Comparison of ENCODE assay signal across 9 cellular contexts in the genomic region with DNA sequence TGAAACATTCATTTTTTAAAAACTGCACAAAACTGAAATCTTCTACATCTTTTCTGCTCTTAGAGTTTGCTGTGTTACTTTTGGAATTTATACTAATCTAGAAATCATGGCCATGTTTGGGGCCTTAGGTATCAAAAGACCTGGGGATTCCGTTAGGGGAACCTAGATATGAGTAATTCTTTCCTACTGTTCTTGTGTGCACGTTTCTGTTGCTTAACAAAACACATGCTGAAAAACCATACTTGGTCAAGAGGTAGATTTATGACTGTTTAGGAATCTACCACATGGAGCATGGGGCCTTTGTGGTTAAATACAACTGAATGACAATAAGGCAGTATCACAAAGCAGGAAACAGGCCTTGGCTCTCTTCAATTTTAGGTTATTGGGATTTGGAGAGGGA.
DNase-seq lines count a peak whose midpoint lies in the region; ATAC-seq and TF ChIP-seq lines count a peak whose summit lies in the region.
"Had no signal": no experiment of that assay in that cellular context is flagged by ENCODE, and none has a peak within 500 bp of the region (broad histone marks: within the 10 kb centered on the region; RNA-seq: fewer than 3 reads in every experiment).

No MANE protein-coding gene starts in this region.

- no peaks in the 10 kb centered on the region for H3K27me3 Mint-ChIP-seq in activated T-cell treated with anti-CD3 and anti-CD28 coated beads, Interleukin-2, amount 50 U/mL, for 4 hours (ENCODE audit: low read depth)
- no peaks in the 10 kb centered on the region for H3K27me3 Mint-ChIP-seq in stimulated activated naive B cell treated with anti-CD40 and anti-IgM and Interleukin-4, amounts not matched to agents 10 μg/mL and 1 μg/mL and 100 μg/mL, for 72 hours

- no peaks in the 10 kb centered on the region for H3K9me3 ChIP-seq in WERI-Rb-1 (ENCODE audit: severe bottlenecking)

- H3K4me3 Mint-ChIP-seq in activated T-cell treated with anti-CD3 and anti-CD28 coated beads, Interleukin-2, amount 50 U/mL, for 4 hours: no peak overlapping the region
- H3K4me3 Mint-ChIP-seq in stimulated activated naive B cell treated with anti-CD40 and anti-IgM and Interleukin-4, amounts not matched to agents 10 μg/mL and 1 μg/mL and 100 μg/mL, for 72 hours: peak overlapping the region in 1 of 2 donors; percentile 13

- no peak overlapping the region for H3K27ac ChIP-seq in WERI-Rb-1

- peak overlapping the region; percentile 65 for H3K27ac Mint-ChIP-seq in stimulated activated naive B cell treated with anti-CD40 and anti-IgM and Interleukin-4, amounts not matched to agents 10 μg/mL and 1 μg/mL and 100 μg/mL, for 72 hours

- DNase-seq in activated T-cell treated with anti-CD3 and anti-CD28 coated beads, Interleukin-2, amount 50 U/mL, for 4 hours: no peak
- no peak for DNase-seq in activated T-cell treated with anti-CD3 and anti-CD28 coated beads, Interleukin-2, amount 50 U/mL, for 1 hour
- DNase-seq in RPMI7951 (ENCODE audit: low read depth) (peak; percentile 59), WERI-Rb-1 (no peak), DMS 273 (lab: John Stamatoyannopoulos, UW; ENCODE audit: unreplicated experiment) (no peak), GM19238 (ENCODE audit: insufficient read length, low spot score) (no peak)
- DNase-seq in stimulated activated naive B cell treated with anti-CD40 and anti-IgM and Interleukin-4, amounts not matched to agents 10 μg/mL and 1 μg/mL and 100 μg/mL, for 72 hours: peak; percentile 40
- DNase-seq: SHP77 had no signal

- no peaks in the 10 kb centered on the region for H3K36me3 Mint-ChIP-seq in activated T-cell treated with anti-CD3 and anti-CD28 coated beads, Interleukin-2, amount 50 U/mL, for 4 hours (ENCODE audit: insufficient read depth)
- H3K36me3 Mint-ChIP-seq in stimulated activated naive B cell treated with anti-CD40 and anti-IgM and Interleukin-4, amounts not matched to agents 10 μg/mL and 1 μg/mL and 100 μg/mL, for 72 hours: no peaks in the 10 kb centered on the region

- no peak for TF ChIP-seq CTCF in WERI-Rb-1 (IDR thresholded peaks at IDR 0.05; ENCODE audit: low read depth, low read length)

- peaks cover 3% of the 10 kb centered on the region for H3K4me1 Mint-ChIP-seq in activated T-cell treated with anti-CD3 and anti-CD28 coated beads, Interleukin-2, amount 50 U/mL, for 4 hours (ENCODE audit: low read depth)
- peaks cover 17 to 33% of the 10 kb centered on the region in 2 donors for H3K4me1 Mint-ChIP-seq in stimulated activated naive B cell treated with anti-CD40 and anti-IgM and Interleukin-4, amounts not matched to agents 10 μg/mL and 1 μg/mL and 100 μg/mL, for 72 hours

- no peaks in the 10 kb centered on the region for H3K27me3 ChIP-seq in WERI-Rb-1 (ENCODE audit: insufficient read depth, low read depth, severe bottlenecking)

- H3K9me3 Mint-ChIP-seq in activated T-cell treated with anti-CD3 and anti-CD28 coated beads, Interleukin-2, amount 50 U/mL, for 4 hours: peaks cover 7% of the 10 kb centered on the region
- H3K9me3 Mint-ChIP-seq in stimulated activated naive B cell treated with anti-CD40 and anti-IgM and Interleukin-4, amounts not matched to agents 10 μg/mL and 1 μg/mL and 100 μg/mL, for 72 hours: peaks cover 4 to 7% of the 10 kb centered on the region in 2 donors

- H3K4me3 ChIP-seq in WERI-Rb-1 (ENCODE audit: low read depth, low read length): no peak overlapping the region

- ATAC-seq in activated T-cell treated with anti-CD3 and anti-CD28 coated beads, Interleukin-2, amount 50 U/mL, for 4 hours: peak; percentile 79 to 84
- peak; percentile 85 for ATAC-seq in HG02938 (IDR thresholded peaks at IDR 0.05; ENCODE audit: unreplicated experiment)
- peak; percentile 78 to 86 for ATAC-seq in stimulated activated naive B cell treated with anti-CD40 and anti-IgM and Interleukin-4, amounts not matched to agents 10 μg/mL and 1 μg/mL and 100 μg/mL, for 72 hours (replicated peaks)

- H3K36me3 ChIP-seq in WERI-Rb-1: no peaks in the 10 kb centered on the region

Comparison
In these comparisons a context has a peak if more than half of its experiments do, and no peak if none do; other contexts are left out.
1. DNase-seq: peak in RPMI7951 (single experiment) and stimulated activated naive B cell treated with anti-CD40 and anti-IgM and Interleukin-4, amounts not matched to agents 10 μg/mL and 1 μg/mL and 100 μg/mL, for 72 hours (single experiment); none in activated T-cell treated with anti-CD3 and anti-CD28 coated beads, Interleukin-2, amount 50 U/mL, for 4 hours (single experiment), activated T-cell treated with anti-CD3 and anti-CD28 coated beads, Interleukin-2, amount 50 U/mL, for 1 hour (single experiment), WERI-Rb-1 (single experiment), DMS 273 (single experiment) and GM19238 (single experiment).
2. Peak in every context shown above with its lines, with median percentiles within 50 percentile points of each other: ATAC-seq.